Comparison of ENCODE assay signal across 10 cellular contexts in the genomic region with DNA sequence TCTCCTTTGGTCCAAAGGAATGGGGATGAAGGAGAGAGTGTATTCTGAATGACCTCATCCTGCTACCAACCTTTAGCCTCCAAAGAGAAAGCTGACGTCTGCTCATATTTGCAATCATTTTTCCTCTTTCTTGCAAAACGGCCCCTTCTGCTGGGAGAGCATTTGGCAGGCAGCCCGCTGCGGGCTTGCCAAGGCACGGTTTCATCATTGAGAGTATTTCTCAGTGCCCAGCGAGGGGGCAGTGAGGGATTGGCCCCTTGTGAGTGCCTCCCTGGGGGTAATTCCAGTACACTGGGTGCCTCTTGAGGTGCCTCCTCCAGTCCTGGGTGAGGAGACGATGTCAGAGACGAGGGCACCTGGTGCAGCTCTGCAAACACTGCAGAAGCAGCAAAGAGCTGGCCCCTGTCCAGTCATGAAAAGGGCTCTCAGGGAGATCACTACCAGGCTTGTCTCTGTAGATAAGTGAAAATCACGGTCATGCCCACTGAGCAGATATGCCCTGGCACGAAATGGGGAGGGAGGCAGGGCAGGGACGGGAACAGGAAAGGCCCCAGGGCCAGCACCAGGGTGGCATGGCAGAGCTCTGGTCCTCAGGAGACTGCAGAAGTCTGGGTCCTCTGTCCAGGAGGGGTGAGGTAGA. TPM values are rescaled to one million over a fixed set of nuclear protein-coding genes. Genes with fewer than 3 reads are reported as not detected.
DNase-seq lines count a peak whose midpoint lies in the region; ATAC-seq, FAIRE-seq and TF ChIP-seq lines count a peak whose summit lies in the region.
"Had no signal": no experiment of that assay in that cellular context is flagged by ENCODE, and none has a peak within 500 bp of the region (broad histone marks: within the 10 kb centered on the region; RNA-seq: fewer than 3 reads in every experiment).

No MANE protein-coding gene starts in this region.

- no peak for ATAC-seq in HG03354 (IDR thresholded peaks at IDR 0.05; ENCODE audit: poor library complexity, severe bottlenecking, unreplicated experiment)
- ATAC-seq: T-cell had no signal

- TF ChIP-seq POLR2A in Peyer's patch (IDR thresholded peaks at IDR 0.05): no peak

- H3K27ac ChIP-seq in Peyer's patch (no peak overlapping the region), small intestine (ENCODE audit: low read depth in 1 of 2, low read length in 1 of 2) (no peak overlapping the region)
- H3K27ac ChIP-seq: neutrophil had no signal

- FAIRE-seq in small intestine (lab: Jason Lieb, UNC): no peak
- FAIRE-seq: frontal cortex had no signal

- DNase-seq in Peyer's patch (peak in 2 of 3 donors; percentile 11 to 45), fibroblast of the conjunctiva (ENCODE audit: low read depth) (peak; percentile 65), small intestine (peak; percentile 54), HUDEP-2 (lab: John Stamatoyannopoulos, UW; ENCODE audit: unreplicated experiment in 76 of 76) (no peak), HuH-7.5 (ENCODE audit: low spot score) (no peak)
- DNase-seq: T-cell had no signal

- H3K27me3 ChIP-seq in Peyer's patch (no peaks in the 10 kb centered on the region), small intestine (ENCODE audit: control insufficient read depth in 2 of 2, insufficient read depth in 2 of 2, low read length in 2 of 2) (no peaks in the 10 kb centered on the region)

- H3K4me1 ChIP-seq in Peyer's patch: peaks cover 0 to 11% (median 0%) of the 10 kb centered on the region in 4 donors
- no peaks in the 10 kb centered on the region for H3K4me1 ChIP-seq in small intestine (ENCODE audit: control insufficient read depth in 2 of 2, insufficient read depth in 1 of 2, low read depth in 1 of 2, low read length in 1 of 2)

- no peaks in the 10 kb centered on the region for H3K36me3 ChIP-seq in Peyer's patch
- no peaks in the 10 kb centered on the region for H3K36me3 ChIP-seq in small intestine (ENCODE audit: control insufficient read depth in 2 of 2, insufficient read depth in 2 of 2, low read length in 2 of 2)
- H3K36me3 ChIP-seq: neutrophil had no signal

- TF ChIP-seq RAD21 in Ishikawa (IDR thresholded peaks at IDR 0.05; ENCODE audit: low read depth): no peak

- TF ChIP-seq EP300 in Ishikawa (IDR thresholded peaks at IDR 0.05; ENCODE audit: borderline replicate concordance): no peak

- no peak for TF ChIP-seq CTCF in Peyer's patch (IDR thresholded peaks at IDR 0.05)

- no peaks in the 10 kb centered on the region for H3K9me3 ChIP-seq in Peyer's patch
- H3K9me3 ChIP-seq in small intestine (ENCODE audit: control insufficient read depth, low read depth): no peaks in the 10 kb centered on the region
- H3K9me3 ChIP-seq: neutrophil had no signal

- 17 to 29% (median 20%) methylated on average over 11 of the region's 11 CpGs for WGBS in small intestine, 3 donors

- no peak overlapping the region for H3K4me3 ChIP-seq in Peyer's patch
- H3K4me3 ChIP-seq in small intestine (ENCODE audit: low read depth in 1 of 2, low read length in 2 of 2): no peak overlapping the region

TF ChIP-seq in Ishikawa, 13 proteins besides CTCF, POLR2A, EP300 and RAD21:
- TF ChIP-seq, protein P1, sequence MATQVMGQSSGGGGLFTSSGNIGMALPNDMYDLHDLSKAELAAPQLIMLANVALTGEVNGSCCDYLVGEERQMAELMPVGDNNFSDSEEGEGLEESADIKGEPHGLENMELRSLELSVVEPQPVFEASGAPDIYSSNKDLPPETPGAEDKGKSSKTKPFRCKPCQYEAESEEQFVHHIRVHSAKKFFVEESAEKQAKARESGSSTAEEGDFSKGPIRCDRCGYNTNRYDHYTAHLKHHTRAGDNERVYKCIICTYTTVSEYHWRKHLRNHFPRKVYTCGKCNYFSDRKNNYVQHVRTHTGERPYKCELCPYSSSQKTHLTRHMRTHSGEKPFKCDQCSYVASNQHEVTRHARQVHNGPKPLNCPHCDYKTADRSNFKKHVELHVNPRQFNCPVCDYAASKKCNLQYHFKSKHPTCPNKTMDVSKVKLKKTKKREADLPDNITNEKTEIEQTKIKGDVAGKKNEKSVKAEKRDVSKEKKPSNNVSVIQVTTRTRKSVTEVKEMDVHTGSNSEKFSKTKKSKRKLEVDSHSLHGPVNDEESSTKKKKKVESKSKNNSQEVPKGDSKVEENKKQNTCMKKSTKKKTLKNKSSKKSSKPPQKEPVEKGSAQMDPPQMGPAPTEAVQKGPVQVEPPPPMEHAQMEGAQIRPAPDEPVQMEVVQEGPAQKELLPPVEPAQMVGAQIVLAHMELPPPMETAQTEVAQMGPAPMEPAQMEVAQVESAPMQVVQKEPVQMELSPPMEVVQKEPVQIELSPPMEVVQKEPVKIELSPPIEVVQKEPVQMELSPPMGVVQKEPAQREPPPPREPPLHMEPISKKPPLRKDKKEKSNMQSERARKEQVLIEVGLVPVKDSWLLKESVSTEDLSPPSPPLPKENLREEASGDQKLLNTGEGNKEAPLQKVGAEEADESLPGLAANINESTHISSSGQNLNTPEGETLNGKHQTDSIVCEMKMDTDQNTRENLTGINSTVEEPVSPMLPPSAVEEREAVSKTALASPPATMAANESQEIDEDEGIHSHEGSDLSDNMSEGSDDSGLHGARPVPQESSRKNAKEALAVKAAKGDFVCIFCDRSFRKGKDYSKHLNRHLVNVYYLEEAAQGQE (IDR thresholded peaks at IDR 0.05; ENCODE audit: low read depth): no peak
- TF ChIP-seq TCF12 (IDR thresholded peaks at IDR 0.05; ENCODE audit: low read depth) (no peak), CREB1 (IDR thresholded peaks at IDR 0.05; ENCODE audit: low read depth) (no peak), YY1 (IDR thresholded peaks at IDR 0.05; ENCODE audit: low read depth) (no peak), CEBPB (IDR thresholded peaks at IDR 0.05) (peak; percentile 5; the same call in 1 of the 2 replicates), EGR1 (IDR thresholded peaks at IDR 0.05) (no peak), TEAD4 (IDR thresholded peaks at IDR 0.05) (no peak), ZBTB7A (IDR thresholded peaks at IDR 0.05; ENCODE audit: low read depth) (no peak), FOXM1 (IDR thresholded peaks at IDR 0.05; ENCODE audit: borderline replicate concordance, low read depth) (no peak), NFIC (IDR thresholded peaks at IDR 0.05) (peak; percentile 40; the same call in 1 of the 2 replicates), TAF1 (IDR thresholded peaks at IDR 0.05; ENCODE audit: low read depth) (no peak), MAX (IDR thresholded peaks at IDR 0.05) (no peak)
- TF ChIP-seq, protein P2, sequence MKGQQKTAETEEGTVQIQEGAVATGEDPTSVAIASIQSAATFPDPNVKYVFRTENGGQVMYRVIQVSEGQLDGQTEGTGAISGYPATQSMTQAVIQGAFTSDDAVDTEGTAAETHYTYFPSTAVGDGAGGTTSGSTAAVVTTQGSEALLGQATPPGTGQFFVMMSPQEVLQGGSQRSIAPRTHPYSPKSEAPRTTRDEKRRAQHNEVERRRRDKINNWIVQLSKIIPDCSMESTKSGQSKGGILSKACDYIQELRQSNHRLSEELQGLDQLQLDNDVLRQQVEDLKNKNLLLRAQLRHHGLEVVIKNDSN (IDR thresholded peaks at IDR 0.05): no peak

RNA-seq across cellular contexts. Expression of gene SHH, which starts 48.7 kb away (rescaled TPM):
- total RNA-seq in Peyer's patch: 1 to 10 TPM in 3 of 4 donors, not detected in 1; 1.4 to 2.5 (median 2.1) TPM
- polyA plus RNA-seq in small intestine: 1 to 10 TPM in 1 of 3 donors, under 1 TPM in 2; 0.27 to 1.7 (median 0.89) TPM

Comparison
In these comparisons a context has a peak if more than half of its experiments do, and no peak if none do; other contexts are left out.
1. DNase-seq: peak in Peyer's patch (2 of 3), fibroblast of the conjunctiva (single experiment) and small intestine (single experiment); none in HUDEP-2 (0 of 76) and HuH-7.5 (single experiment).